In genomic region chrX:71618303-71618721, GRCh38 we compare ENCODE assay signal across 1 cellular context.
TF ChIP-seq lines count a peak whose summit lies in the region.

Gene CXCR3 (minus strand): TSS chrX:71618511. CDS start chrX:71618449, 62 bp downstream.

TF ChIP-seq in WTC11, 78 proteins besides CTCF, POLR2A, EP300 and RAD21 (continued from another document):
- TF ChIP-seq, protein P1, sequence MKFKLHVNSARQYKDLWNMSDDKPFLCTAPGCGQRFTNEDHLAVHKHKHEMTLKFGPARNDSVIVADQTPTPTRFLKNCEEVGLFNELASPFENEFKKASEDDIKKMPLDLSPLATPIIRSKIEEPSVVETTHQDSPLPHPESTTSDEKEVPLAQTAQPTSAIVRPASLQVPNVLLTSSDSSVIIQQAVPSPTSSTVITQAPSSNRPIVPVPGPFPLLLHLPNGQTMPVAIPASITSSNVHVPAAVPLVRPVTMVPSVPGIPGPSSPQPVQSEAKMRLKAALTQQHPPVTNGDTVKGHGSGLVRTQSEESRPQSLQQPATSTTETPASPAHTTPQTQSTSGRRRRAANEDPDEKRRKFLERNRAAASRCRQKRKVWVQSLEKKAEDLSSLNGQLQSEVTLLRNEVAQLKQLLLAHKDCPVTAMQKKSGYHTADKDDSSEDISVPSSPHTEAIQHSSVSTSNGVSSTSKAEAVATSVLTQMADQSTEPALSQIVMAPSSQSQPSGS (CRISPR knock-in tag; IDR thresholded peaks at IDR 0.05; ENCODE audit: borderline replicate concordance, low read depth), result no peak
- TF ChIP-seq MLX (CRISPR knock-in tag; IDR thresholded peaks at IDR 0.05) (no peak), TP53 (CRISPR knock-in tag; IDR thresholded peaks at IDR 0.05) (no peak), SMAD3 (CRISPR knock-in tag; IDR thresholded peaks at IDR 0.05; ENCODE audit: borderline replicate concordance) (no peak)
- TF ChIP-seq, protein P2, sequence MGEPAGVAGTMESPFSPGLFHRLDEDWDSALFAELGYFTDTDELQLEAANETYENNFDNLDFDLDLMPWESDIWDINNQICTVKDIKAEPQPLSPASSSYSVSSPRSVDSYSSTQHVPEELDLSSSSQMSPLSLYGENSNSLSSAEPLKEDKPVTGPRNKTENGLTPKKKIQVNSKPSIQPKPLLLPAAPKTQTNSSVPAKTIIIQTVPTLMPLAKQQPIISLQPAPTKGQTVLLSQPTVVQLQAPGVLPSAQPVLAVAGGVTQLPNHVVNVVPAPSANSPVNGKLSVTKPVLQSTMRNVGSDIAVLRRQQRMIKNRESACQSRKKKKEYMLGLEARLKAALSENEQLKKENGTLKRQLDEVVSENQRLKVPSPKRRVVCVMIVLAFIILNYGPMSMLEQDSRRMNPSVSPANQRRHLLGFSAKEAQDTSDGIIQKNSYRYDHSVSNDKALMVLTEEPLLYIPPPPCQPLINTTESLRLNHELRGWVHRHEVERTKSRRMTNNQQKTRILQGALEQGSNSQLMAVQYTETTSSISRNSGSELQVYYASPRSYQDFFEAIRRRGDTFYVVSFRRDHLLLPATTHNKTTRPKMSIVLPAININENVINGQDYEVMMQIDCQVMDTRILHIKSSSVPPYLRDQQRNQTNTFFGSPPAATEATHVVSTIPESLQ (CRISPR knock-in tag; IDR thresholded peaks at IDR 0.05), result no peak
